37 cellular contexts compared by ENCODE assay signal in genomic region chr2:86646329-86646728, GRCh38.
"Had no signal": no experiment of that assay in that cellular context is flagged by ENCODE, and none has a peak within 500 bp of the region (broad histone marks: within the 10 kb centered on the region; RNA-seq: fewer than 3 reads in every experiment).

No MANE protein-coding gene starts in this region.

- H3K27me3 ChIP-seq: adrenal gland had no signal

- DNase-seq: activated CD4-positive, alpha-beta memory T cell treated with anti-CD3 and anti-CD28 coated beads, Interleukin-2, amount 10 ng/mL, durations not matched to agents 7 days and 5 days; activated CD4-positive, alpha-beta T cell treated with anti-CD3 and anti-CD28 coated beads for 1 hour; activated CD4-positive, alpha-beta T cell treated with anti-CD3 and anti-CD28 coated beads for 36 hours; activated CD4-positive, alpha-beta T cell treated with anti-CD3 and anti-CD28 coated beads for 48 hours; activated CD4-positive, alpha-beta T cell treated with anti-CD3 and anti-CD28 coated beads, Interleukin-2, amount 10 ng/mL, durations not matched to agents 7 days and 5 days; activated CD4-positive, alpha-beta T cell treated with anti-CD3 and anti-CD28 coated beads, Interleukin-2, amount 50 U/mL, for 48 hours; activated CD4-positive, CD25-positive, alpha-beta regulatory T cell; activated CD8-positive, alpha-beta memory T cell treated with anti-CD3 and anti-CD28 coated beads, Interleukin-2, amount 50 U/mL, for 4 hours; activated effector memory CD4-positive, alpha-beta T cell treated with anti-CD3 and anti-CD28 coated beads, Interleukin-2, amount 50 U/mL, for 16 hours; activated gamma-delta T cell treated with Interleukin-2 at 50 U/mL for 16 hours; activated naive CD4-positive, alpha-beta T cell; activated naive CD4-positive, alpha-beta T cell treated with anti-CD3 and anti-CD28 coated beads for 36 hours; activated naive CD4-positive, alpha-beta T cell treated with anti-CD3 and anti-CD28 coated beads, Interleukin-2, amount 50 U/mL, for 16 hours; activated naive CD8-positive, alpha-beta T cell treated with anti-CD3 and anti-CD28 coated beads for 36 hours; activated T-cell treated with anti-CD3 and anti-CD28 coated beads for 4 hours; activated T-cell treated with anti-CD3 and anti-CD28 coated beads, Interleukin-2, amount 50 U/mL, for 1 hour; activated T-cell treated with anti-CD3 and anti-CD28 coated beads, Interleukin-2, amount 50 U/mL, for 4 hours; activated T-cell treated with anti-CD3 and anti-CD28 coated beads, Interleukin-2, amount 50 U/mL, for 72 hours; adrenal gland; amniotic stem cell; aorta; central memory CD4-positive, alpha-beta T cell; SW 1271; T-helper 1 cell; T-helper 2 cell; T-helper 9 cell; WERI-Rb-1 had no signal

- H3K27me3 Mint-ChIP-seq: activated CD4-positive, alpha-beta T cell treated with anti-CD3 and anti-CD28 coated beads, Interleukin-2, amount 10 ng/mL, durations not matched to agents 7 days and 5 days; activated naive CD8-positive, alpha-beta T cell treated with anti-CD3 and anti-CD28 coated beads for 36 hours had no signal

- ATAC-seq: activated CD4-positive, alpha-beta T cell treated with anti-CD3 and anti-CD28 coated beads for 36 hours; activated CD4-positive, CD25-positive, alpha-beta regulatory T cell treated with anti-CD3 and anti-CD28 coated beads, Interleukin-2, amount 50 U/mL, for 24 hours; activated naive CD4-positive, alpha-beta T cell treated with anti-CD3 and anti-CD28 coated beads, Interleukin-2, amount 50 U/mL, for 72 hours; activated T-cell treated with anti-CD3 and anti-CD28 coated beads, Interleukin-2, amount 50 U/mL, for 4 hours; activated T-cell treated with anti-CD3 and anti-CD28 coated beads, Interleukin-2, amount 50 U/mL, for 72 hours; activated T-helper 17 cell treated with anti-CD3 and anti-CD28 coated beads, Interleukin-2, amount 50 U/mL, for 72 hours; WTC11 had no signal

- H3K27ac Mint-ChIP-seq: activated CD4-positive, alpha-beta memory T cell treated with anti-CD3 and anti-CD28 coated beads, Interleukin-2, amount 10 ng/mL, durations not matched to agents 7 days and 5 days; activated CD4-positive, alpha-beta T cell treated with anti-CD3 and anti-CD28 coated beads for 36 hours; activated CD4-positive, alpha-beta T cell treated with anti-CD3 and anti-CD28 coated beads, Interleukin-2, amount 10 ng/mL, durations not matched to agents 7 days and 5 days; activated naive CD4-positive, alpha-beta T cell treated with anti-CD3 and anti-CD28 coated beads for 36 hours; activated naive CD4-positive, alpha-beta T cell treated with anti-CD3 and anti-CD28 coated beads, Interleukin-2, amount 50 U/mL, for 72 hours; activated naive CD8-positive, alpha-beta T cell treated with anti-CD3 and anti-CD28 coated beads for 36 hours; activated T-cell treated with anti-CD3 and anti-CD28 coated beads, Interleukin-2, amount 50 U/mL, for 72 hours; activated T-helper 1 cell treated with anti-CD3 and anti-CD28 coated beads, Interleukin-12 subunit alpha, Interleukin-12 subunit beta, Interleukin-2, Interleukin-4 antibody, amounts not matched to agents 30 ng/mL and 10 ng/mL and 1 ng/mL, durations not matched to agents 14 hours and 24 hours and 36 hours; activated T-helper 17 cell treated with anti-CD3 and anti-CD28 coated beads, Interleukin-2, amount 50 U/mL, for 72 hours; brain; T-helper 1 cell treated with Interleukin-12 subunit alpha and Interleukin-12 subunit beta and Interleukin-4 antibody, amounts not matched to agents 30 μg/mL and 1 μg/mL, for 36 hours; T-helper 2 cell treated with Interferon-gamma antibody and Interleukin-4, amounts not matched to agents 5 μg/mL and 100 μg/mL, for 36 hours; WTC11 had no signal

- H3K27ac ChIP-seq: adrenal gland, WERI-Rb-1 had no signal

- H3K4me1 ChIP-seq: adrenal gland had no signal

- H3K36me3 ChIP-seq: adrenal gland, WERI-Rb-1 had no signal

- H3K4me3 Mint-ChIP-seq: activated CD4-positive, alpha-beta memory T cell treated with anti-CD3 and anti-CD28 coated beads, Interleukin-2, amount 10 ng/mL, durations not matched to agents 7 days and 5 days; activated CD4-positive, alpha-beta T cell treated with anti-CD3 and anti-CD28 coated beads for 36 hours; activated CD4-positive, alpha-beta T cell treated with anti-CD3 and anti-CD28 coated beads, Interleukin-2, amount 10 ng/mL, durations not matched to agents 7 days and 5 days; activated naive CD4-positive, alpha-beta T cell treated with anti-CD3 and anti-CD28 coated beads for 36 hours; activated naive CD8-positive, alpha-beta T cell treated with anti-CD3 and anti-CD28 coated beads for 36 hours; activated T-cell treated with anti-CD3 and anti-CD28 coated beads, Interleukin-2, amount 50 U/mL, for 4 hours; activated T-cell treated with anti-CD3 and anti-CD28 coated beads, Interleukin-2, amount 50 U/mL, for 72 hours; activated T-helper 1 cell treated with anti-CD3 and anti-CD28 coated beads, Interleukin-12 subunit alpha, Interleukin-12 subunit beta, Interleukin-2, Interleukin-4 antibody, amounts not matched to agents 30 ng/mL and 10 ng/mL and 1 ng/mL, durations not matched to agents 14 hours and 24 hours and 36 hours; activated T-helper 17 cell treated with anti-CD3 and anti-CD28 coated beads, Interleukin-2, amount 50 U/mL, for 72 hours; brain; T-helper 1 cell treated with Interleukin-12 subunit alpha and Interleukin-12 subunit beta and Interleukin-4 antibody, amounts not matched to agents 30 μg/mL and 1 μg/mL, for 36 hours; T-helper 2 cell treated with Interferon-gamma antibody and Interleukin-4, amounts not matched to agents 5 μg/mL and 100 μg/mL, for 36 hours; WTC11 had no signal

- FAIRE-seq: astrocyte, TTC549 had no signal

- H3K4me1 Mint-ChIP-seq: activated CD4-positive, alpha-beta memory T cell treated with anti-CD3 and anti-CD28 coated beads, Interleukin-2, amount 10 ng/mL, durations not matched to agents 7 days and 5 days; activated CD4-positive, alpha-beta T cell treated with anti-CD3 and anti-CD28 coated beads for 36 hours; activated CD4-positive, alpha-beta T cell treated with anti-CD3 and anti-CD28 coated beads, Interleukin-2, amount 10 ng/mL, durations not matched to agents 7 days and 5 days; activated naive CD8-positive, alpha-beta T cell treated with anti-CD3 and anti-CD28 coated beads for 36 hours; activated T-helper 17 cell treated with anti-CD3 and anti-CD28 coated beads, Interleukin-2, amount 50 U/mL, for 72 hours; brain; WTC11 had no signal

- H3K4me3 ChIP-seq: adrenal gland had no signal
